Comparison of ENCODE assay signal across 12 cellular contexts in genomic region chr3:49341996-49342395, GRCh38. TPM values are rescaled to one million over a fixed set of nuclear protein-coding genes. Genes with fewer than 3 reads are reported as not detected.
DNase-seq lines count a peak whose midpoint lies in the region; ATAC-seq and TF ChIP-seq lines count a peak whose summit lies in the region.
"Had no signal": no experiment of that assay in that cellular context is flagged by ENCODE, and none has a peak within 500 bp of the region (broad histone marks: within the 10 kb centered on the region; RNA-seq: fewer than 3 reads in every experiment).

No MANE protein-coding gene starts in this region.

- peaks cover 37 to 46% (median 41%) of the 10 kb centered on the region in 4 donors for H3K4me1 ChIP-seq in esophagus muscularis mucosa

- H3K4me3 ChIP-seq in esophagus muscularis mucosa: no peak overlapping the region

- 84% methylated on average over 6 of the region's 6 CpGs for WGBS in esophagus muscularis mucosa

- TF ChIP-seq POLR2A in esophagus muscularis mucosa (IDR thresholded peaks at IDR 0.05; ENCODE audit: low read depth): no peak

- no peaks in the 10 kb centered on the region for H3K27me3 ChIP-seq in esophagus muscularis mucosa

- H3K9me3 ChIP-seq in esophagus muscularis mucosa: no peaks in the 10 kb centered on the region

- POLR2A ChIA-PET in T-cell (lab: Charles Lee): interaction anchor here in 1 of 2 donors (0.6 kb wide), 1 partner anchor 10 kb away, joined by 3 read pairs; no protein-coding TSS in a partner anchor

- H3K4me3 Mint-ChIP-seq in T-helper 1 cell treated with Interleukin-12 subunit alpha and Interleukin-12 subunit beta and Interleukin-4 antibody, amounts not matched to agents 30 μg/mL and 1 μg/mL, for 36 hours: peak overlapping the region; percentile 63
- peak overlapping the region in 1 of 3 donors; percentile 33 for H3K4me3 Mint-ChIP-seq in T-cell
- peak overlapping the region; percentile 97 for H3K4me3 Mint-ChIP-seq in stimulated activated effector memory CD8-positive, alpha-beta T cell treated with anti-CD3 and anti-CD28 coated beads, Interleukin-12 subunit alpha, Interleukin-12 subunit beta, amount 100 ng/mL, for 72 hours

- peaks cover 5% of the 10 kb centered on the region for H3K9me3 Mint-ChIP-seq in T-helper 1 cell treated with Interleukin-12 subunit alpha and Interleukin-12 subunit beta and Interleukin-4 antibody, amounts not matched to agents 30 μg/mL and 1 μg/mL, for 36 hours
- H3K9me3 Mint-ChIP-seq in T-cell: no peaks in the 10 kb centered on the region
- no peaks in the 10 kb centered on the region for H3K9me3 Mint-ChIP-seq in stimulated activated effector memory CD8-positive, alpha-beta T cell treated with anti-CD3 and anti-CD28 coated beads, Interleukin-12 subunit alpha, Interleukin-12 subunit beta, amount 100 ng/mL, for 72 hours

- H3K36me3 Mint-ChIP-seq in T-helper 1 cell treated with Interleukin-12 subunit alpha and Interleukin-12 subunit beta and Interleukin-4 antibody, amounts not matched to agents 30 μg/mL and 1 μg/mL, for 36 hours (ENCODE audit: low read depth): peaks cover 8% of the 10 kb centered on the region
- peaks cover 4% of the 10 kb centered on the region for H3K36me3 Mint-ChIP-seq in T-cell
- peaks cover 32% of the 10 kb centered on the region for H3K36me3 Mint-ChIP-seq in stimulated activated effector memory CD8-positive, alpha-beta T cell treated with anti-CD3 and anti-CD28 coated beads, Interleukin-12 subunit alpha, Interleukin-12 subunit beta, amount 100 ng/mL, for 72 hours

- H3K4me1 Mint-ChIP-seq in T-helper 1 cell treated with Interleukin-12 subunit alpha and Interleukin-12 subunit beta and Interleukin-4 antibody, amounts not matched to agents 30 μg/mL and 1 μg/mL, for 36 hours (ENCODE audit: low read depth): peaks cover 37% of the 10 kb centered on the region
- H3K4me1 Mint-ChIP-seq in T-cell: peaks cover 36 to 48% (median 47%) of the 10 kb centered on the region in 3 donors
- peaks cover 34% of the 10 kb centered on the region for H3K4me1 Mint-ChIP-seq in stimulated activated effector memory CD8-positive, alpha-beta T cell treated with anti-CD3 and anti-CD28 coated beads, Interleukin-12 subunit alpha, Interleukin-12 subunit beta, amount 100 ng/mL, for 72 hours

- no peaks in the 10 kb centered on the region for H3K27me3 Mint-ChIP-seq in T-helper 1 cell treated with Interleukin-12 subunit alpha and Interleukin-12 subunit beta and Interleukin-4 antibody, amounts not matched to agents 30 μg/mL and 1 μg/mL, for 36 hours (ENCODE audit: low read depth)
- H3K27me3 Mint-ChIP-seq in T-cell: no peaks in the 10 kb centered on the region

- H3K27ac ChIP-seq in esophagus muscularis mucosa (replicated peaks in 1 of 4): peak overlapping the region; percentile 26 to 97 (median 94)

- no peak for TF ChIP-seq CTCF in esophagus muscularis mucosa (IDR thresholded peaks at IDR 0.05)

- H3K27ac Mint-ChIP-seq in T-helper 1 cell treated with Interleukin-12 subunit alpha and Interleukin-12 subunit beta and Interleukin-4 antibody, amounts not matched to agents 30 μg/mL and 1 μg/mL, for 36 hours: peak overlapping the region; percentile 93
- peak overlapping the region; percentile 95 to 97 for H3K27ac Mint-ChIP-seq in T-cell
- peak overlapping the region; percentile 97 for H3K27ac Mint-ChIP-seq in stimulated activated effector memory CD8-positive, alpha-beta T cell treated with anti-CD3 and anti-CD28 coated beads, Interleukin-12 subunit alpha, Interleukin-12 subunit beta, amount 100 ng/mL, for 72 hours

- TF ChIP-seq EP300 in esophagus muscularis mucosa (IDR thresholded peaks at IDR 0.05): no peak

- H3K36me3 ChIP-seq in esophagus muscularis mucosa: peaks cover 2 to 7% (median 4%) of the 10 kb centered on the region in 4 donors

- CTCF ChIA-PET in T-cell (lab: Charles Lee): interaction anchor here in 1 of 2 donors (0.5 to 0.9 kb wide), 2 partner anchors 87 to 107 kb away, joined by 3 read pairs; partner anchors contain the start of gene NICN1

- intact Hi-C loops in esophagus muscularis mucosa (cut with DNase I): loop anchor here (5.0 kb wide), 1 partner anchor 170 kb away; the partner anchor contains the start of gene KLHDC8B

- DNase-seq in T-helper 1 cell (no peak), T-cell (no peak), esophagus muscularis mucosa (ENCODE audit: extremely low spot score) (no peak), retina (no peak), NCI-H82 treated with DMSO at 0.1 percent for 48 hours (lab: John Stamatoyannopoulos, UW; ENCODE audit: unreplicated experiment) (no peak), GOT3 (lab: John Stamatoyannopoulos, UW) (no peak)
- DNase-seq in stimulated activated effector memory CD8-positive, alpha-beta T cell treated with anti-CD3 and anti-CD28 coated beads, Interleukin-12 subunit alpha, Interleukin-12 subunit beta, amount 100 ng/mL, for 72 hours (ENCODE audit: low spot score in 2 of 2): no peak
- DNase-seq: erythroblast; NCI-H1417; NK-92 treated with Interleukin-12 subunit alpha and Interleukin-12 subunit beta, amount 100 ng/mL, for 24 hours; T1000 had no signal

- no peak for ATAC-seq in T-cell (replicated peaks in 1 of 4)
- ATAC-seq in stimulated activated effector memory CD8-positive, alpha-beta T cell treated with anti-CD3 and anti-CD28 coated beads, Interleukin-12 subunit alpha, Interleukin-12 subunit beta, amount 100 ng/mL, for 72 hours: no peak

RNA-seq across cellular contexts. Expression of gene USP4, which starts 2.1 kb away (rescaled TPM):
- total RNA-seq in T-cell: 100 to 1,000 TPM; 101 to 107 (median 103) TPM
- 10 to 100 TPM; 17.9 to 35.7 (median 24.3) TPM for total RNA-seq in esophagus muscularis mucosa

RNA-seq across cellular contexts. Expression of gene GPX1, which starts 16.2 kb away (rescaled TPM):
- total RNA-seq in T-cell (10 to 100 TPM; 45.1 to 87.5 (median 73.8) TPM), esophagus muscularis mucosa (100 to 1,000 TPM; 154 to 295 (median 226) TPM)
